In genomic region chr15:40354408-40355171, GRCh38 we compare ENCODE assay signal across 7 cellular contexts. TPM values are rescaled to one million over a fixed set of nuclear protein-coding genes. Genes with fewer than 3 reads are reported as not detected.
A peak's percentile ranks its signal among the peaks of the same experiment; 100 is the strongest.
DNase-seq lines count a peak whose midpoint lies in the region; FAIRE-seq and TF ChIP-seq lines count a peak whose summit lies in the region.
"Had no signal": no experiment of that assay in that cellular context is flagged by ENCODE, and none has a peak within 500 bp of the region (broad histone marks: within the 10 kb centered on the region; RNA-seq: fewer than 3 reads in every experiment).

No MANE protein-coding gene starts in this region.

- no peaks in the 10 kb centered on the region for H3K79me2 ChIP-seq in endothelial cell of umbilical vein (ENCODE audit: control insufficient read depth, insufficient read depth, low read length)

- no TSS peak for BruUV-seq in endothelial cell of umbilical vein (replicated peaks; lab: Mats Ljungman, UMichigan)

- no peak overlapping the region for H2AFZ ChIP-seq in endothelial cell of umbilical vein (ENCODE audit: low read depth, low read length)

- intact Hi-C loops in endothelial cell of umbilical vein (cut with micrococcal nuclease) (no loop called here), stomach (cut with DNase I; ENCODE audit: low total_unique reads) (no loop called here)
- intact Hi-C loops in activated naive CD4-positive, alpha-beta T cell treated with anti-CD3 and anti-CD28 coated beads for 36 hours (cut with micrococcal nuclease) = loop anchor here (5.0 kb wide), 1 partner anchor 47 kb away; the partner anchor contains the start of gene PLCB2

- no peak for TF ChIP-seq EP300 in stomach (IDR thresholded peaks at IDR 0.05)

- no peak overlapping the region for H3K4me3 Mint-ChIP-seq in activated naive CD4-positive, alpha-beta T cell treated with anti-CD3 and anti-CD28 coated beads for 36 hours
- H3K4me3 Mint-ChIP-seq: dendritic cell treated with granulocyte-macrophage colony-stimulating factor and Interleukin-4, amounts not matched to agents 40 ng/mL and 50 ng/mL, for 4 days had no signal

- H3K36me3 Mint-ChIP-seq in activated naive CD4-positive, alpha-beta T cell treated with anti-CD3 and anti-CD28 coated beads for 36 hours (ENCODE audit: low read depth) = no peaks in the 10 kb centered on the region

- H3K4me1 Mint-ChIP-seq in activated naive CD4-positive, alpha-beta T cell treated with anti-CD3 and anti-CD28 coated beads for 36 hours (ENCODE audit: low read depth) = peaks cover 2% of the 10 kb centered on the region

- H4K20me1 ChIP-seq in endothelial cell of umbilical vein (replicated peaks; ENCODE audit: control insufficient read depth, extremely low read depth, insufficient read depth, low read length) = no peaks in the 10 kb centered on the region

- no peaks in the 10 kb centered on the region for H3K9me3 Mint-ChIP-seq in activated naive CD4-positive, alpha-beta T cell treated with anti-CD3 and anti-CD28 coated beads for 36 hours
- H3K9me3 Mint-ChIP-seq: dendritic cell treated with granulocyte-macrophage colony-stimulating factor and Interleukin-4, amounts not matched to agents 40 ng/mL and 50 ng/mL, for 4 days had no signal

- FAIRE-seq in endothelial cell of umbilical vein (lab: Jason Lieb, UNC) = no peak

- H3K9ac ChIP-seq in endothelial cell of umbilical vein (replicated peaks; ENCODE audit: extremely low read depth, insufficient read depth, low read length) = no peak overlapping the region

- H3K27me3 Mint-ChIP-seq in activated naive CD4-positive, alpha-beta T cell treated with anti-CD3 and anti-CD28 coated beads for 36 hours (ENCODE audit: low read depth) = peaks cover 5% of the 10 kb centered on the region

- POLR2A ChIA-PET in endothelial cell of umbilical vein (lab: Charles Lee) = no interaction called here

- H3K9me1 ChIP-seq in endothelial cell of umbilical vein (replicated peaks; ENCODE audit: control insufficient read depth, extremely low read depth, insufficient read depth, low read length) = no peaks in the 10 kb centered on the region

- H3K4me3 ChIP-seq in AG10803 (ENCODE audit: low read length) (no peak overlapping the region), endothelial cell of umbilical vein (replicated peaks in 1 of 3; ENCODE audit: insufficient read depth in 1 of 3, low read depth in 1 of 3, low read length in 3 of 3) (no peak overlapping the region), stomach (no peak overlapping the region)

- DNase-seq in AG10803 (ENCODE audit: low read depth) (no peak), NAMALWA (ENCODE audit: low spot score) (peak; percentile 37), endothelial cell of umbilical vein (ENCODE audit: low read depth, low spot score) (peak; percentile 33), stomach (no peak), A172 (ENCODE audit: low spot score) (no peak)
- no peak for DNase-seq in activated naive CD4-positive, alpha-beta T cell treated with anti-CD3 and anti-CD28 coated beads for 36 hours

- TF ChIP-seq POLR2A in endothelial cell of umbilical vein (IDR thresholded peaks at IDR 0.05; ENCODE audit: low read depth, low read length) (no peak), stomach (IDR thresholded peaks at IDR 0.05) (no peak)

- TF ChIP-seq CTCF in AG10803 (conservative IDR thresholded peaks at IDR 0.05; ENCODE audit: low read length) (peak; percentile 57), endothelial cell of umbilical vein (IDR thresholded peaks at IDR 0.05; ENCODE audit: extremely low read depth in 1 of 2, insufficient read depth in 1 of 2, low read depth in 1 of 2, low read length in 2 of 2) (peak; percentile 43 to 85), stomach (IDR thresholded peaks at IDR 0.05) (peak in 2 of 7 experiments; percentile 18 to 29)

- peaks cover 9% of the 10 kb centered on the region in 2 experiments for H3K27me3 ChIP-seq in endothelial cell of umbilical vein (ENCODE audit: control insufficient read depth in 2 of 2, insufficient read depth in 2 of 2, low read length in 2 of 2)
- peaks cover 0 to 10% (median 3%) of the 10 kb centered on the region in 3 donors for H3K27me3 ChIP-seq in stomach

- no peaks in the 10 kb centered on the region for H3K36me3 ChIP-seq in endothelial cell of umbilical vein (ENCODE audit: control insufficient read depth in 2 of 2, extremely low read depth in 1 of 2, insufficient read depth in 2 of 2, low read length in 2 of 2)
- H3K36me3 ChIP-seq in stomach = no peaks in the 10 kb centered on the region

- H3K27ac ChIP-seq in endothelial cell of umbilical vein (ENCODE audit: insufficient read depth, low read depth, low read length) = no peak overlapping the region
- no peak overlapping the region for H3K27ac ChIP-seq in stomach

- H3K9me3 ChIP-seq in endothelial cell of umbilical vein (replicated peaks; ENCODE audit: control insufficient read depth, insufficient read depth, low read length) (no peaks in the 10 kb centered on the region), stomach (no peaks in the 10 kb centered on the region)

- CTCF ChIA-PET in endothelial cell of umbilical vein (lab: Charles Lee) = interaction anchor here (1.0 to 6.4 kb wide), 10 partner anchors 8 to 75 kb away, joined by 3 to 82 read pairs (median 6); partner anchors contain the start of genes CCDC9B, INAFM2 and IVD
- CTCF ChIA-PET in activated naive CD4-positive, alpha-beta T cell treated with anti-CD3 and anti-CD28 coated beads for 36 hours (lab: Charles Lee) = interaction anchor here (0.6 to 3.6 kb wide), 9 partner anchors 10 to 125 kb away, joined by 3 to 23 read pairs (median 6); no protein-coding TSS in a partner anchor

- dilution Hi-C loops in endothelial cell of umbilical vein (cut with MboI; ENCODE audit: extremely low pct_ligation_motif_present, low sequenced_read_pairs) = no loop called here

- H3K4me2 ChIP-seq in endothelial cell of umbilical vein (ENCODE audit: insufficient read depth, low read length) = no peak overlapping the region

- WGBS in stomach, 5 donors = 38 to 44% (median 43%) methylated on average over 9 of the region's 9 CpGs

- H3K4me1 ChIP-seq in endothelial cell of umbilical vein (ENCODE audit: control insufficient read depth, extremely low read depth, insufficient read depth, low read length) (peaks cover 8% of the 10 kb centered on the region), stomach (peaks cover 19 to 34% (median 32%) of the 10 kb centered on the region in 4 donors)

- H3K27ac Mint-ChIP-seq in activated naive CD4-positive, alpha-beta T cell treated with anti-CD3 and anti-CD28 coated beads for 36 hours = no peak overlapping the region
- H3K27ac Mint-ChIP-seq: dendritic cell treated with granulocyte-macrophage colony-stimulating factor and Interleukin-4, amounts not matched to agents 40 ng/mL and 50 ng/mL, for 4 days had no signal

RNA-seq across cellular contexts. Expression of gene DISP2, which starts 3.4 kb away (rescaled TPM):
- total RNA-seq in endothelial cell of umbilical vein = 0.65 and 1.2 TPM in 2 replicates
- polyA plus RNA-seq in endothelial cell of umbilical vein = 0.10 and 0.24 TPM in 2 replicates
- polyA plus RNA-seq in endothelial cell of umbilical vein (2011; cell fraction: cytosol; rRNA removed) = 0.05 and 0.13 TPM in 2 replicates
- polyA plus RNA-seq in endothelial cell of umbilical vein (2011; cell fraction: nucleus; rRNA removed) = 0.05 and 0.10 TPM in 2 replicates
- 0.13 and 0.65 TPM in 2 replicates for polyA plus RNA-seq in endothelial cell of umbilical vein (2012)
- polyA minus RNA-seq in endothelial cell of umbilical vein = 0.06 and 0.73 TPM in 2 replicates
- 0.10 TPM for polyA minus RNA-seq in endothelial cell of umbilical vein (2011; cell fraction: cytosol; rRNA and poly(A)+ RNA removed)
- 0.05 TPM in 2 replicates for polyA minus RNA-seq in endothelial cell of umbilical vein (2011; cell fraction: nucleus; rRNA and poly(A)+ RNA removed)
- 10 to 100 TPM in 1 of 5 donors, under 1 TPM in 3, not detected in 1; 0.29 to 10.1 (median 0.48) TPM for total RNA-seq in stomach
- 1 to 10 TPM in 1 of 3 donors, under 1 TPM in 2; 0.15 to 1.7 (median 0.93) TPM for polyA plus RNA-seq in stomach
- total RNA-seq in A172 (2014; rRNA removed; shearing (Covaris generic)) = 0.19 and 0.36 TPM in 2 replicates
- under 1 TPM in 1 of 2 experiments, not detected in 1; 0.02 TPM for total RNA-seq in activated naive CD4-positive, alpha-beta T cell treated with anti-CD3 and anti-CD28 coated beads for 36 hours

RNA-seq across cellular contexts. Expression of gene PHGR1, which starts 3.8 kb away (rescaled TPM):
- total RNA-seq in endothelial cell of umbilical vein (not detected in 2 replicates), stomach (1,000 to 10,000 TPM in 1 of 5 donors, 10 to 100 TPM in 2, 1 to 10 TPM in 1, not detected in 1; 4.7 to 1,748 (median 37.2) TPM)
- polyA plus RNA-seq in endothelial cell of umbilical vein (not detected in 2 replicates), stomach (1,000 to 10,000 TPM in 1 of 3 donors, 100 to 1,000 TPM in 2; 132 to 2,907 (median 156) TPM)
- not detected in 2 replicates for polyA plus RNA-seq in endothelial cell of umbilical vein (2011; cell fraction: cytosol; rRNA removed)
- not detected in 2 replicates for polyA plus RNA-seq in endothelial cell of umbilical vein (2011; cell fraction: nucleus; rRNA removed)
- polyA plus RNA-seq in endothelial cell of umbilical vein (2012) = not detected in 2 replicates
- not detected in 2 replicates for polyA minus RNA-seq in endothelial cell of umbilical vein
- polyA minus RNA-seq in endothelial cell of umbilical vein (2011; cell fraction: cytosol; rRNA and poly(A)+ RNA removed) = not detected
- not detected in 2 replicates for polyA minus RNA-seq in endothelial cell of umbilical vein (2011; cell fraction: nucleus; rRNA and poly(A)+ RNA removed)
- total RNA-seq in A172 (2014; rRNA removed; shearing (Covaris generic)) = not detected in 2 replicates
- not detected for total RNA-seq in activated naive CD4-positive, alpha-beta T cell treated with anti-CD3 and anti-CD28 coated beads for 36 hours

RNA-seq across cellular contexts. Expression of gene CCDC9B, which starts 13.9 kb away (rescaled TPM):
- total RNA-seq in endothelial cell of umbilical vein (46.0 and 47.3 TPM in 2 replicates), stomach (10 to 100 TPM in 4 of 5 donors, under 1 TPM in 1; 0.58 to 39.3 (median 21.1) TPM)
- polyA plus RNA-seq in endothelial cell of umbilical vein (4.8 and 7.6 TPM in 2 replicates), stomach (1 to 10 TPM; 2.9 to 9.7 (median 8.2) TPM)
- 6.1 and 7.0 TPM in 2 replicates for polyA plus RNA-seq in endothelial cell of umbilical vein (2011; cell fraction: cytosol; rRNA removed)
- polyA plus RNA-seq in endothelial cell of umbilical vein (2011; cell fraction: nucleus; rRNA removed) = 65.5 and 69.4 TPM in 2 replicates
- polyA plus RNA-seq in endothelial cell of umbilical vein (2012) = 32.0 and 33.5 TPM in 2 replicates
- 24.9 and 26.7 TPM in 2 replicates for polyA minus RNA-seq in endothelial cell of umbilical vein
- polyA minus RNA-seq in endothelial cell of umbilical vein (2011; cell fraction: cytosol; rRNA and poly(A)+ RNA removed) = 1.3 TPM
- polyA minus RNA-seq in endothelial cell of umbilical vein (2011; cell fraction: nucleus; rRNA and poly(A)+ RNA removed) = 28.5 and 32.2 TPM in 2 replicates
- 4.4 and 12.1 TPM in 2 replicates for total RNA-seq in A172 (2014; rRNA removed; shearing (Covaris generic))
- total RNA-seq in activated naive CD4-positive, alpha-beta T cell treated with anti-CD3 and anti-CD28 coated beads for 36 hours = 1 to 10 TPM; 1.9 to 2.2 TPM

RNA-seq across cellular contexts. Expression of gene KNSTRN, which starts 27.9 kb away (rescaled TPM):
- 54.9 and 61.4 TPM in 2 replicates for total RNA-seq in endothelial cell of umbilical vein
- polyA plus RNA-seq in endothelial cell of umbilical vein = 19.1 and 24.4 TPM in 2 replicates
- 40.4 and 46.4 TPM in 2 replicates for polyA plus RNA-seq in endothelial cell of umbilical vein (2011; cell fraction: cytosol; rRNA removed)
- polyA plus RNA-seq in endothelial cell of umbilical vein (2011; cell fraction: nucleus; rRNA removed) = 29.9 and 37.5 TPM in 2 replicates
- polyA plus RNA-seq in endothelial cell of umbilical vein (2012) = 28.3 and 48.7 TPM in 2 replicates
- polyA minus RNA-seq in endothelial cell of umbilical vein = 31.3 and 31.5 TPM in 2 replicates
- polyA minus RNA-seq in endothelial cell of umbilical vein (2011; cell fraction: cytosol; rRNA and poly(A)+ RNA removed) = 43.7 TPM
- polyA minus RNA-seq in endothelial cell of umbilical vein (2011; cell fraction: nucleus; rRNA and poly(A)+ RNA removed) = 12.2 and 20.1 TPM in 2 replicates
- total RNA-seq in stomach = 10 to 100 TPM in 3 of 5 donors, 1 to 10 TPM in 2; 4.0 to 15.6 (median 10.7) TPM
- polyA plus RNA-seq in stomach = 10 to 100 TPM; 13.9 to 16.3 (median 16.0) TPM
- total RNA-seq in A172 (2014; rRNA removed; shearing (Covaris generic)) = 117 and 130 TPM in 2 replicates
- 10 to 100 TPM; 60.7 to 62.1 TPM for total RNA-seq in activated naive CD4-positive, alpha-beta T cell treated with anti-CD3 and anti-CD28 coated beads for 36 hours

RNA-seq across cellular contexts. Expression of gene INAFM2, which starts 31.1 kb away (rescaled TPM):
- 23.6 and 24.1 TPM in 2 replicates for total RNA-seq in endothelial cell of umbilical vein
- 9.4 and 10.4 TPM in 2 replicates for polyA plus RNA-seq in endothelial cell of umbilical vein
- polyA plus RNA-seq in endothelial cell of umbilical vein (2011; cell fraction: cytosol; rRNA removed) = 11.7 and 14.2 TPM in 2 replicates
- 11.1 and 12.5 TPM in 2 replicates for polyA plus RNA-seq in endothelial cell of umbilical vein (2011; cell fraction: nucleus; rRNA removed)
- 11.4 and 13.4 TPM in 2 replicates for polyA plus RNA-seq in endothelial cell of umbilical vein (2012)
- polyA minus RNA-seq in endothelial cell of umbilical vein = 10.0 and 13.4 TPM in 2 replicates
- polyA minus RNA-seq in endothelial cell of umbilical vein (2011; cell fraction: cytosol; rRNA and poly(A)+ RNA removed) = 3.3 TPM
- polyA minus RNA-seq in endothelial cell of umbilical vein (2011; cell fraction: nucleus; rRNA and poly(A)+ RNA removed) = 5.5 and 6.1 TPM in 2 replicates
- total RNA-seq in stomach = 10 to 100 TPM; 16.4 to 65.2 (median 21.6) TPM
- 10 to 100 TPM in 1 of 3 donors, 1 to 10 TPM in 2; 3.4 to 20.5 (median 8.8) TPM for polyA plus RNA-seq in stomach
- 12.7 and 14.7 TPM in 2 replicates for total RNA-seq in A172 (2014; rRNA removed; shearing (Covaris generic))
- 1 to 10 TPM; 4.9 to 6.5 TPM for total RNA-seq in activated naive CD4-positive, alpha-beta T cell treated with anti-CD3 and anti-CD28 coated beads for 36 hours

Comparison
In these comparisons a context has a peak if more than half of its experiments do, and no peak if none do; other contexts are left out.
1. DNase-seq: peak in NAMALWA (single experiment) and endothelial cell of umbilical vein (single experiment); none in AG10803 (single experiment), stomach (single experiment), A172 (single experiment) and activated naive CD4-positive, alpha-beta T cell treated with anti-CD3 and anti-CD28 coated beads for 36 hours (single experiment).